Comparison of ENCODE assay signal across 9 cellular contexts in genomic region chrX:39772057-39772832, GRCh38.
A peak's percentile ranks its signal among the peaks of the same experiment; 100 is the strongest.
DNase-seq lines count a peak whose midpoint lies in the region; FAIRE-seq and TF ChIP-seq lines count a peak whose summit lies in the region.
"Had no signal": no experiment of that assay in that cellular context is flagged by ENCODE, and none has a peak within 500 bp of the region (broad histone marks: within the 10 kb centered on the region; RNA-seq: fewer than 3 reads in every experiment).

No MANE protein-coding gene starts in this region.

- H3K4me1 ChIP-seq in thymus (ENCODE audit: control insufficient read depth, insufficient read depth, low read length) (peaks cover 11% of the 10 kb centered on the region), small intestine (ENCODE audit: control insufficient read depth in 2 of 2, insufficient read depth in 1 of 2, low read depth in 1 of 2, low read length in 1 of 2) (peaks cover 0 to 7% of the 10 kb centered on the region in 2 donors)

- H3K4me1 Mint-ChIP-seq in nephron: peaks cover 30% of the 10 kb centered on the region

- H3K27ac Mint-ChIP-seq in nephron: peak overlapping the region; percentile 69 to 93 (median 86)

- no peak for TF ChIP-seq CTCF in coronary artery (IDR thresholded peaks at IDR 0.05)
- no peak for TF ChIP-seq CTCF in nephron (IDR thresholded peaks at IDR 0.05; ENCODE audit: unreplicated experiment in 3 of 3)

- H3K9me3 ChIP-seq in thymus (ENCODE audit: control insufficient read depth): no peaks in the 10 kb centered on the region
- H3K9me3 ChIP-seq in small intestine (ENCODE audit: control insufficient read depth, low read depth): no peaks in the 10 kb centered on the region

- H3K36me3 ChIP-seq in thymus (ENCODE audit: control insufficient read depth, insufficient read depth) (no peaks in the 10 kb centered on the region), small intestine (ENCODE audit: control insufficient read depth in 2 of 2, insufficient read depth in 2 of 2, low read length in 2 of 2) (no peaks in the 10 kb centered on the region)

- H3K27ac ChIP-seq in coronary artery (peak overlapping the region; percentile 30 to 73), thymus (ENCODE audit: low read depth) (peak overlapping the region; percentile 89), small intestine (ENCODE audit: low read depth in 1 of 2, low read length in 1 of 2) (peak overlapping the region in 1 of 2 donors; percentile 84)
- H3K27ac ChIP-seq: 22Rv1 had no signal

- no peak overlapping the region for H3K4me3 Mint-ChIP-seq in nephron

- H3K4me3 ChIP-seq in coronary artery: no peak overlapping the region
- H3K4me3 ChIP-seq in thymus (ENCODE audit: low read length): no peak overlapping the region
- H3K4me3 ChIP-seq in small intestine (ENCODE audit: low read depth in 1 of 2, low read length in 2 of 2): no peak overlapping the region

- H3K27me3 ChIP-seq in thymus (ENCODE audit: control insufficient read depth, insufficient read depth) (no peaks in the 10 kb centered on the region), small intestine (ENCODE audit: control insufficient read depth in 2 of 2, insufficient read depth in 2 of 2, low read length in 2 of 2) (no peaks in the 10 kb centered on the region)

- H3K27me3 Mint-ChIP-seq in nephron (ENCODE audit: low read depth): peaks cover 7% of the 10 kb centered on the region

- peaks cover 3% of the 10 kb centered on the region for H3K36me3 Mint-ChIP-seq in nephron (ENCODE audit: low read depth)

- no peak for FAIRE-seq in small intestine (lab: Jason Lieb, UNC)

- DNase-seq in NCI-H1092 treated with DMSO at 0.1 percent for 48 hours (lab: John Stamatoyannopoulos, UW) (peak; percentile 62), NCI-H1092 (lab: John Stamatoyannopoulos, UW) (no peak), coronary artery (ENCODE audit: low spot score) (no peak), germinal center (ENCODE audit: low spot score) (no peak), small intestine (no peak)
- DNase-seq in activated CD4-positive, alpha-beta T cell treated with anti-CD3 and anti-CD28 coated beads for 24 hours (ENCODE audit: low read depth in 2 of 2): peak; percentile 53 to 54

- 30% methylated on average over 21 of the region's 21 CpGs for WGBS in thymus
- 18 to 23% (median 20%) methylated on average over 18 to 21 of the region's 21 CpGs for WGBS in small intestine, 3 donors

- no peaks in the 10 kb centered on the region for H3K9me3 Mint-ChIP-seq in nephron

Comparison
In these comparisons a context has a peak if more than half of its experiments do, and no peak if none do; other contexts are left out.
1. DNase-seq: peak in NCI-H1092 treated with DMSO at 0.1 percent for 48 hours (single experiment) and activated CD4-positive, alpha-beta T cell treated with anti-CD3 and anti-CD28 coated beads for 24 hours (2 of 2); none in NCI-H1092 (single experiment), coronary artery (single experiment), germinal center (single experiment) and small intestine (single experiment).